10 cellular contexts compared by ENCODE assay signal in genomic region chr2:164920430-164920829, GRCh38. TPM values are rescaled to one million over a fixed set of nuclear protein-coding genes. Genes with fewer than 3 reads are reported as not detected.
DNase-seq lines count a peak whose midpoint lies in the region; ATAC-seq and TF ChIP-seq lines count a peak whose summit lies in the region.
"Had no signal": no experiment of that assay in that cellular context is flagged by ENCODE, and none has a peak within 500 bp of the region (broad histone marks: within the 10 kb centered on the region; RNA-seq: fewer than 3 reads in every experiment).

No MANE protein-coding gene starts in this region.

- no peak for DNase-seq in Caco-2
- DNase-seq in LoVo (ENCODE audit: low spot score) = peak; percentile 65
- DNase-seq in amniotic stem cell (lab: John Stamatoyannopoulos, UW) = peak; percentile 71
- DNase-seq in mesenchymal stem cell = peak; percentile 96
- no peak for DNase-seq in middle frontal gyrus (ENCODE audit: extremely low spot score, low spot score)
- no peak for DNase-seq in thyroid gland
- no peak for DNase-seq in activated CD4-positive, alpha-beta T cell treated with anti-CD3 and anti-CD28 coated beads for 1 hour
- DNase-seq: NCI-H1092 treated with DMSO at 0.1 percent for 48 hours had no signal

- H2BK12ac ChIP-seq in mesenchymal stem cell (ENCODE audit: low read length in 2 of 2) = peak overlapping the region in 1 of 2 experiments; percentile 78

- no peaks in the 10 kb centered on the region for H3K79me1 ChIP-seq in mesenchymal stem cell (replicated peaks; ENCODE audit: low read length, poor library complexity, severe bottlenecking)

- H2BK15ac ChIP-seq in mesenchymal stem cell (ENCODE audit: low read depth, poor library complexity, severe bottlenecking) = no peak overlapping the region

- no peak overlapping the region for H3K4me3 ChIP-seq in Caco-2 (ENCODE audit: low read depth, low read length)
- H3K4me3 ChIP-seq in mesenchymal stem cell (ENCODE audit: insufficient read depth in 1 of 2, low read depth in 1 of 2, low read length in 2 of 2) = peak overlapping the region in 1 of 2 experiments; percentile 75
- H3K4me3 ChIP-seq in thyroid gland (replicated peaks in 1 of 3) = no peak overlapping the region

- H4K8ac ChIP-seq in mesenchymal stem cell (ENCODE audit: low read length) = no peak overlapping the region

- no peak overlapping the region for H3K4me3 Mint-ChIP-seq in Caco-2 (ENCODE audit: unreplicated experiment)

- H2AK5ac ChIP-seq in mesenchymal stem cell (ENCODE audit: low read length, severe bottlenecking) = no peak overlapping the region

- no peak overlapping the region for H2BK5ac ChIP-seq in mesenchymal stem cell (ENCODE audit: low read depth, low read length, poor library complexity, severe bottlenecking)

- no peak for TF ChIP-seq CTCF in Caco-2 (IDR thresholded peaks at IDR 0.05; ENCODE audit: insufficient read depth in 1 of 2, low read depth in 1 of 2, low read length in 1 of 2, severe bottlenecking in 1 of 2, unreplicated experiment in 1 of 2)
- no peak for TF ChIP-seq CTCF in thyroid gland (IDR thresholded peaks at IDR 0.05)

- H3K27ac ChIP-seq in mesenchymal stem cell (ENCODE audit: low read length, poor library complexity, severe bottlenecking) (peak overlapping the region; percentile 68), thyroid gland (no peak overlapping the region)

- H3K27ac Mint-ChIP-seq in Caco-2 (ENCODE audit: unreplicated experiment) = peak overlapping the region; percentile 17

- no peaks in the 10 kb centered on the region for H3K36me3 Mint-ChIP-seq in Caco-2 (ENCODE audit: insufficient read depth, unreplicated experiment)

- no TSS peak for BruUV-seq in Caco-2 (replicated peaks; lab: Mats Ljungman, UMichigan)

- peaks cover 13% of the 10 kb centered on the region for H3K4me1 Mint-ChIP-seq in Caco-2 (ENCODE audit: low read depth, unreplicated experiment)

- H3K9me3 ChIP-seq in Caco-2 = no peaks in the 10 kb centered on the region
- no peaks in the 10 kb centered on the region for H3K9me3 ChIP-seq in mesenchymal stem cell (ENCODE audit: control insufficient read depth, low read length)
- no peaks in the 10 kb centered on the region for H3K9me3 ChIP-seq in thyroid gland

- H2AFZ ChIP-seq in mesenchymal stem cell (ENCODE audit: low read depth, low read length) = no peak overlapping the region

- H3K27me3 ChIP-seq in Caco-2 (replicated peaks; ENCODE audit: control insufficient read depth, insufficient read depth, low read length) = no peaks in the 10 kb centered on the region
- H3K27me3 ChIP-seq in mesenchymal stem cell (ENCODE audit: control insufficient read depth in 1 of 2, insufficient read depth in 1 of 2, low read length in 2 of 2) = no peaks in the 10 kb centered on the region
- H3K27me3 ChIP-seq in thyroid gland = no peaks in the 10 kb centered on the region

- H3K23ac ChIP-seq in mesenchymal stem cell (ENCODE audit: low read length in 2 of 2) = no peak overlapping the region

- no peak for ATAC-seq in HG02938 (IDR thresholded peaks at IDR 0.05; ENCODE audit: unreplicated experiment)

- H3K9ac ChIP-seq in mesenchymal stem cell (ENCODE audit: low read length) = peak overlapping the region; percentile 93

- H3K9me3 Mint-ChIP-seq in Caco-2 (ENCODE audit: unreplicated experiment) = no peaks in the 10 kb centered on the region

- no peak overlapping the region for H4K91ac ChIP-seq in mesenchymal stem cell (ENCODE audit: low read length)

- CTCF ChIA-PET in Caco-2 (lab: Charles Lee) = interaction anchor here (0.6 kb wide), 1 partner anchor 186 kb away, joined by 3 read pairs; no protein-coding TSS in a partner anchor

- intact Hi-C loops in Caco-2 (cut with micrococcal nuclease; ENCODE audit: unreplicated experiment) = no loop called here
- intact Hi-C loops in thyroid gland (cut with DNase I) = no loop called here

- POLR2A ChIA-PET in Caco-2 (lab: Charles Lee) = no interaction called here

- H3K4me1 ChIP-seq in Caco-2 = peaks cover 12% of the 10 kb centered on the region; the same call in 1 of the 2 replicates
- no peaks in the 10 kb centered on the region for H3K4me1 ChIP-seq in mesenchymal stem cell (ENCODE audit: control insufficient read depth, insufficient read depth, low read depth, low read length)
- no peaks in the 10 kb centered on the region for H3K4me1 ChIP-seq in thyroid gland

- 2% methylated on average over 4 of the region's 4 CpGs for WGBS in mesenchymal stem cell
- WGBS in thyroid gland, 2 donors = 85 to 89% methylated on average over 4 of the region's 4 CpGs

- no peak overlapping the region for H3K14ac ChIP-seq in mesenchymal stem cell (ENCODE audit: low read length in 2 of 2)

- peak overlapping the region; percentile 6 to 21 for H3K18ac ChIP-seq in mesenchymal stem cell (ENCODE audit: low read depth in 1 of 2, low read length in 2 of 2)

- H3K36me3 ChIP-seq in Caco-2 (ENCODE audit: control insufficient read depth, insufficient read depth, low read length) = no peaks in the 10 kb centered on the region
- H3K36me3 ChIP-seq in mesenchymal stem cell (ENCODE audit: control insufficient read depth in 1 of 2, insufficient read depth in 2 of 2, low read depth in 1 of 2, low read length in 2 of 2) = no peaks in the 10 kb centered on the region
- no peaks in the 10 kb centered on the region for H3K36me3 ChIP-seq in thyroid gland

- TF ChIP-seq POLR2A in thyroid gland (IDR thresholded peaks at IDR 0.05) = no peak

- H3K4ac ChIP-seq in mesenchymal stem cell (ENCODE audit: low read depth in 1 of 2, low read length in 2 of 2) = peak overlapping the region in 1 of 2 experiments; percentile 61

- H3K27me3 Mint-ChIP-seq in Caco-2 (ENCODE audit: insufficient read depth, unreplicated experiment) = no peaks in the 10 kb centered on the region

- no peak overlapping the region for H2BK120ac ChIP-seq in mesenchymal stem cell (ENCODE audit: low read depth, low read length)

- no peak overlapping the region for H3K4me2 ChIP-seq in mesenchymal stem cell (ENCODE audit: low read length, poor library complexity, severe bottlenecking)

RNA-seq across cellular contexts. Expression of gene SLC38A11, which starts 34.9 kb away (rescaled TPM):
- 1.6 and 2.3 TPM in 2 replicates for total RNA-seq in Caco-2 (2022)
- polyA plus RNA-seq in mesenchymal stem cell (2013, experiment 1 of 2) = not detected
- not detected for polyA plus RNA-seq in mesenchymal stem cell (2013, experiment 2 of 2)
- total RNA-seq in thyroid gland = 1 to 10 TPM in 2 of 4 donors, not detected in 2; 1.2 to 3.7 TPM
- total RNA-seq: dermis microvascular lymphatic vessel endothelial cell had no signal

Comparison
In these comparisons a context has a peak if more than half of its experiments do, and no peak if none do; other contexts are left out.
1. DNase-seq: peak in LoVo (single experiment), amniotic stem cell (single experiment) and mesenchymal stem cell (single experiment); none in Caco-2 (0 of 2), middle frontal gyrus (single experiment), thyroid gland (0 of 2) and activated CD4-positive, alpha-beta T cell treated with anti-CD3 and anti-CD28 coated beads for 1 hour (single experiment).